Comparison of ENCODE assay signal across 10 cellular contexts in the genomic region with DNA sequence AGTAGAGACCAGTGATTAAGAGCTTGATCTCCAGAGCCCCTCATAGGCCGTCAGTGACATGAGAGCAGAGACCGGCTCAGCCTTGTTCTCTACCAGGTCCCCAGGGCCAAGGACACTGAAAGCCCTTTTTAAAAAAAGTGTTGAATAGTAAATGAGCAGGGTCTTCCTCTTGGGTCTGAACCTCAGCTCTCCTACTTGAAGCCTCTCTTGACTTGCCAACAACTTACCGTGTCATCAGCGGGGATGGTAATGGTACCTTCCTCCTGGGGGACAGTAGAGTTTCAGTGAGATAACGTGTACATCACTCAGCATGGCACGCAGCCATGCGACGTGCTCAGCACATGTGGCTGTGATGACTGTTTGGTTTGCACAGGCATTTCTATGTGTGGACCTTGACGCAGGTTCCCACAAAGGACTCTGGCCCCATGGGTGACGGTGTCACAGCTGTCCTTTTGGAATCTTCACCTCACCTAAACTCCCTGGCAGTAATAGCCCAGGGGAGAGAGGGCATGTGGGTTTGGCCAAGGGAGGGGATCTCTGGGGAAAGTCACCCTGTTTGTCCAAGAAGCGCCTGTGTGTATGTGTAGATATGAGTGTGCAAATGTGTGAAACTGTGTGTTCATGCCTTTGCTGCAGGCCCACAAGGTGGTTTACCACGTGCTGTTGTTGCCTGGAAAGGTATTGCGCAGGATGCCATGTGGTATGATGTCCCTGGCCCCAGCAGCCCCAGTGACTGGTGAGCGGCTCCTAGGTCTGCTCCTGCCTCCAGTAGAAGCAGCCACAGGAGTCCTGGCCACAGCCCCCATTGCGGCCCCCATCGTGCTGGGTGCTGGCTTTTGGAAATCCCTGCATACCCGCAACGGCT. TPM values are rescaled to one million over a fixed set of nuclear protein-coding genes. Genes with fewer than 3 reads are reported as not detected.
A peak's percentile ranks its signal among the peaks of the same experiment; 100 is the strongest.
DNase-seq lines count a peak whose midpoint lies in the region; ATAC-seq and TF ChIP-seq lines count a peak whose summit lies in the region.
"Had no signal": no experiment of that assay in that cellular context is flagged by ENCODE, and none has a peak within 500 bp of the region (broad histone marks: within the 10 kb centered on the region; RNA-seq: fewer than 3 reads in every experiment).

No MANE protein-coding gene starts in this region.

- no peaks in the 10 kb centered on the region for H3K9me3 Mint-ChIP-seq in osteocyte (ENCODE audit: unreplicated experiment)

- TF ChIP-seq CTCF in Panc1 (IDR thresholded peaks at IDR 0.05), result no peak
- no peak for TF ChIP-seq CTCF in osteocyte (IDR thresholded peaks at IDR 0.05)
- no peak for TF ChIP-seq CTCF in PC-9 (conservative IDR thresholded peaks at IDR 0.05)

- peaks cover 9% of the 10 kb centered on the region for H3K36me3 Mint-ChIP-seq in osteocyte (ENCODE audit: unreplicated experiment)

- no peak overlapping the region for H3K4me3 Mint-ChIP-seq in osteocyte (ENCODE audit: unreplicated experiment)

- H3K27me3 ChIP-seq in BLaER1 treated with 17β-estradiol and CSF1 and Interleukin-3, amounts not matched to agents 10 nM and 100 nM, result no peaks in the 10 kb centered on the region
- no peaks in the 10 kb centered on the region for H3K27me3 ChIP-seq in Panc1 (ENCODE audit: control insufficient read depth, insufficient read depth, low read length)
- H3K27me3 ChIP-seq in PC-9 (ENCODE audit: insufficient read depth, low read depth), result no peaks in the 10 kb centered on the region

- DNase-seq in Panc1 (ENCODE audit: low read depth, low spot score) (no peak), epithelial cell of prostate (ENCODE audit: low read depth, low spot score) (no peak), osteocyte (ENCODE audit: extremely low spot score, unreplicated experiment) (no peak), HK-2 (ENCODE audit: unreplicated experiment) (no peak), PC-9 (no peak), NCI-H2196 treated with DMSO at 0.1 percent for 48 hours (lab: John Stamatoyannopoulos, UW; ENCODE audit: unreplicated experiment) (no peak)
- DNase-seq: NCI-H748 treated with DMSO at 0.1 percent for 48 hours had no signal

- peaks cover 69% of the 10 kb centered on the region for H3K4me1 Mint-ChIP-seq in osteocyte (ENCODE audit: unreplicated experiment)

- H3K9me3 ChIP-seq in BLaER1 treated with 17β-estradiol and CSF1 and Interleukin-3, amounts not matched to agents 10 nM and 100 nM (replicated peaks in 1 of 11), result no peaks in the 10 kb centered on the region
- no peaks in the 10 kb centered on the region for H3K9me3 ChIP-seq in Panc1 (ENCODE audit: control insufficient read depth, insufficient read depth, low read depth, low read length)
- H3K9me3 ChIP-seq in PC-9 (ENCODE audit: insufficient read depth, low read depth), result no peaks in the 10 kb centered on the region

- H3K27ac Mint-ChIP-seq in osteocyte (ENCODE audit: unreplicated experiment), result peak overlapping the region; percentile 91

- peaks cover 5 to 50% (median 19%) of the 10 kb centered on the region in 11 experiments; a peak in 17 of 22 replicates for H3K36me3 ChIP-seq in BLaER1 treated with 17β-estradiol and CSF1 and Interleukin-3, amounts not matched to agents 10 nM and 100 nM
- H3K36me3 ChIP-seq in Panc1 (ENCODE audit: control insufficient read depth, insufficient read depth, low read length) (no peaks in the 10 kb centered on the region; the same call in 1 of the 2 replicates), PC-9 (ENCODE audit: low read depth) (no peaks in the 10 kb centered on the region)

- intact Hi-C loops in Panc1 (cut with micrococcal nuclease; ENCODE audit: unreplicated experiment), result no loop called here
- intact Hi-C loops in PC-9 (cut with micrococcal nuclease; ENCODE audit: unreplicated experiment), result no loop called here

- BruUV-seq in Panc1 (replicated peaks; lab: Mats Ljungman, UMichigan), result no TSS peak
- BruUV-seq in PC-9 (replicated peaks; lab: Mats Ljungman, UMichigan), result no TSS peak

- CTCF ChIA-PET in Panc1 (lab: Charles Lee) (no interaction called here), PC-9 (lab: Charles Lee) (no interaction called here)

- no peak overlapping the region for H2AFZ ChIP-seq in PC-9
- H2AFZ ChIP-seq: parathyroid adenoma had no signal

- H3K9ac ChIP-seq in BLaER1 treated with 17β-estradiol and CSF1 and Interleukin-3, amounts not matched to agents 10 nM and 100 nM, result peak overlapping the region in 10 of 11 experiments; percentile 39 to 77 (median 60); a peak in 19 of 22 replicates
- H3K9ac ChIP-seq: parathyroid adenoma had no signal

- POLR2A ChIA-PET in Panc1 (lab: Charles Lee), result no interaction called here
- POLR2A ChIA-PET in PC-9 (lab: Charles Lee; ENCODE audit: unreplicated experiment), result interaction anchor here (0.7 kb wide), 1 partner anchor 172 kb away, joined by 3 read pairs; no protein-coding TSS in a partner anchor

- in situ Hi-C loops in Panc1 (cut with HindIII; ENCODE audit: low pct_unique_long_range_greater_than_20kb, low sequenced_read_pairs), result no loop called here

- no peak for ATAC-seq in Panc1
- no peak for ATAC-seq in HG02623 (IDR thresholded peaks at IDR 0.05; ENCODE audit: unreplicated experiment)

- H3K4me1 ChIP-seq in BLaER1 treated with 17β-estradiol and CSF1 and Interleukin-3, amounts not matched to agents 10 nM and 100 nM, result peaks cover 74 to 97% (median 94%) of the 10 kb centered on the region in 10 experiments
- peaks cover 80% of the 10 kb centered on the region for H3K4me1 ChIP-seq in Panc1 (ENCODE audit: control insufficient read depth, insufficient read depth, low read length)
- H3K4me1 ChIP-seq in PC-9 (replicated peaks; ENCODE audit: insufficient read depth), result peaks cover 20% of the 10 kb centered on the region

- H3K27ac ChIP-seq in BLaER1 treated with 17β-estradiol and CSF1 and Interleukin-3, amounts not matched to agents 10 nM and 100 nM, result peak overlapping the region in 10 of 11 experiments; percentile 37 to 91 (median 75); a peak in 20 of 22 replicates
- peak overlapping the region; percentile 87 for H3K27ac ChIP-seq in Panc1 (ENCODE audit: low read length)
- H3K27ac ChIP-seq in epithelial cell of prostate, result peak overlapping the region; percentile 77
- no peak overlapping the region; the same call in 1 of the 2 replicates for H3K27ac ChIP-seq in PC-9
- H3K27ac ChIP-seq: parathyroid adenoma had no signal

- peak overlapping the region; percentile 77 to 100 (median 92) for H3K4me2 ChIP-seq in BLaER1 treated with 17β-estradiol and CSF1 and Interleukin-3, amounts not matched to agents 10 nM and 100 nM
- no peak overlapping the region for H3K4me2 ChIP-seq in PC-9

- H3F3A ChIP-seq in PC-9 (ENCODE audit: insufficient read depth, low read depth), result peaks cover 25% of the 10 kb centered on the region

- H3K79me2 ChIP-seq in PC-9 (ENCODE audit: low read depth), result peaks cover 81% of the 10 kb centered on the region

- peaks cover 0 to 37% (median 0%) of the 10 kb centered on the region in 11 experiments; a peak in 9 of 22 replicates for H4K20me1 ChIP-seq in BLaER1 treated with 17β-estradiol and CSF1 and Interleukin-3, amounts not matched to agents 10 nM and 100 nM
- H4K20me1 ChIP-seq in PC-9 (ENCODE audit: insufficient read depth), result no peaks in the 10 kb centered on the region

- no peaks in the 10 kb centered on the region for H3K9me2 ChIP-seq in PC-9 (ENCODE audit: insufficient read depth)

- no peaks in the 10 kb centered on the region for H3K27me3 Mint-ChIP-seq in osteocyte (ENCODE audit: unreplicated experiment)

- H3K4me3 ChIP-seq in BLaER1 treated with 17β-estradiol and CSF1 and Interleukin-3, amounts not matched to agents 10 nM and 100 nM, result no peak overlapping the region; a peak in 1 of 20 replicates
- H3K4me3 ChIP-seq in Panc1 (ENCODE audit: low read depth in 2 of 2, low read length in 2 of 2) (no peak overlapping the region), PC-9 (no peak overlapping the region)

RNA-seq across cellular contexts. Expression of gene ERGIC1, which starts 18.7 kb away (rescaled TPM):
- 206 TPM for total RNA-seq in Panc1 (2021; ENCODE audit: unreplicated experiment)
- polyA plus RNA-seq in Panc1 (2012; ENCODE audit: insufficient read length), result 419 TPM
- total RNA-seq in osteocyte, result 174 and 175 TPM in 2 replicates
- 106 and 159 TPM in 2 replicates for total RNA-seq in PC-9 (2021)
